In genomic region chr2:196983934-196984333, GRCh38 we compare ENCODE assay signal across 14 cellular contexts. TPM values are rescaled to one million over a fixed set of nuclear protein-coding genes. Genes with fewer than 3 reads are reported as not detected.
A peak's percentile ranks its signal among the peaks of the same experiment; 100 is the strongest.
DNase-seq lines count a peak whose midpoint lies in the region; ATAC-seq and TF ChIP-seq lines count a peak whose summit lies in the region.
"Had no signal": no experiment of that assay in that cellular context is flagged by ENCODE, and none has a peak within 500 bp of the region (broad histone marks: within the 10 kb centered on the region; RNA-seq: fewer than 3 reads in every experiment).

No MANE protein-coding gene starts in this region.

- H3K27me3 Mint-ChIP-seq in activated CD4-positive, alpha-beta T cell treated with anti-CD3 and anti-CD28 coated beads, Interleukin-2, amount 10 ng/mL, durations not matched to agents 24 days and 14 days = no peaks in the 10 kb centered on the region
- H3K27me3 Mint-ChIP-seq: activated CD4-positive, alpha-beta T cell treated with anti-CD3 and anti-CD28 coated beads, Interleukin-2, amount 10 ng/mL, durations not matched to agents 7 days and 5 days; effector memory CD8-positive, alpha-beta T cell; stimulated activated naive CD8-positive, alpha-beta T cell treated with anti-CD3 and anti-CD28 coated beads, Interleukin-15, Interleukin-2, amounts not matched to agents 100 ng/mL and 50 ng/mL, for 24 hours had no signal

- H3K4me3 Mint-ChIP-seq in activated CD4-positive, alpha-beta T cell treated with anti-CD3 and anti-CD28 coated beads, Interleukin-2, amount 10 ng/mL, durations not matched to agents 24 days and 14 days = no peak overlapping the region
- H3K4me3 Mint-ChIP-seq: activated CD4-positive, alpha-beta T cell treated with anti-CD3 and anti-CD28 coated beads, Interleukin-2, amount 10 ng/mL, durations not matched to agents 7 days and 5 days; effector memory CD8-positive, alpha-beta T cell; stimulated activated naive CD8-positive, alpha-beta T cell treated with anti-CD3 and anti-CD28 coated beads, Interleukin-15, Interleukin-2, amounts not matched to agents 100 ng/mL and 50 ng/mL, for 24 hours had no signal

- WGBS in lower leg skin, 2 donors = 78 to 80% methylated on average over 3 of the region's 3 CpGs

- no peak overlapping the region for H3K27ac Mint-ChIP-seq in activated CD4-positive, alpha-beta T cell treated with anti-CD3 and anti-CD28 coated beads, Interleukin-2, amount 10 ng/mL, durations not matched to agents 24 days and 14 days
- H3K27ac Mint-ChIP-seq: activated CD4-positive, alpha-beta T cell treated with anti-CD3 and anti-CD28 coated beads, Interleukin-2, amount 10 ng/mL, durations not matched to agents 7 days and 5 days; stimulated activated naive CD8-positive, alpha-beta T cell treated with anti-CD3 and anti-CD28 coated beads, Interleukin-15, Interleukin-2, amounts not matched to agents 100 ng/mL and 50 ng/mL, for 24 hours had no signal

- peaks cover 39% of the 10 kb centered on the region for H3K36me3 Mint-ChIP-seq in activated CD4-positive, alpha-beta T cell treated with anti-CD3 and anti-CD28 coated beads, Interleukin-2, amount 10 ng/mL, durations not matched to agents 24 days and 14 days (ENCODE audit: low read depth)

- peaks cover 22% of the 10 kb centered on the region for H3K4me1 Mint-ChIP-seq in activated CD4-positive, alpha-beta T cell treated with anti-CD3 and anti-CD28 coated beads, Interleukin-2, amount 10 ng/mL, durations not matched to agents 24 days and 14 days

- H3K9me3 Mint-ChIP-seq in activated CD4-positive, alpha-beta T cell treated with anti-CD3 and anti-CD28 coated beads, Interleukin-2, amount 10 ng/mL, durations not matched to agents 24 days and 14 days = peaks cover 13% of the 10 kb centered on the region
- H3K9me3 Mint-ChIP-seq: activated CD4-positive, alpha-beta T cell treated with anti-CD3 and anti-CD28 coated beads, Interleukin-2, amount 10 ng/mL, durations not matched to agents 7 days and 5 days; stimulated activated naive CD8-positive, alpha-beta T cell treated with anti-CD3 and anti-CD28 coated beads, Interleukin-15, Interleukin-2, amounts not matched to agents 100 ng/mL and 50 ng/mL, for 24 hours had no signal

- peak; percentile 51 for DNase-seq in activated CD4-positive, alpha-beta T cell treated with anti-CD3 and anti-CD28 coated beads, Interleukin-2, amount 10 ng/mL, durations not matched to agents 24 days and 14 days
- no peak for DNase-seq in activated CD4-positive, alpha-beta T cell treated with anti-CD3 and anti-CD28 coated beads, Interleukin-2, amount 50 U/mL, for 1 hour
- DNase-seq in NOMO-1 treated with DMSO at 0.1 percent for 48 hours (lab: John Stamatoyannopoulos, UW; ENCODE audit: unreplicated experiment) = peak; percentile 93
- DNase-seq in epithelial cell of esophagus (ENCODE audit: low read depth) = peak; percentile 77
- peak; percentile 81 for DNase-seq in skeletal muscle cell (ENCODE audit: low read depth)
- DNase-seq in omental fat pad (ENCODE audit: low spot score) = no peak
- no peak for DNase-seq in lower leg skin (ENCODE audit: low spot score in 2 of 2)
- DNase-seq: activated CD4-positive, alpha-beta T cell treated with anti-CD3 and anti-CD28 coated beads, Interleukin-2, amount 10 ng/mL, durations not matched to agents 7 days and 5 days; effector memory CD8-positive, alpha-beta T cell; NCI-H1092 treated with DMSO at 0.1 percent for 48 hours; T-helper 2 cell had no signal

- TF ChIP-seq CTCF in epithelial cell of esophagus (IDR thresholded peaks at IDR 0.05; ENCODE audit: insufficient read depth, low read depth, low read length, missing control alignments) = no peak
- no peak for TF ChIP-seq CTCF in omental fat pad (IDR thresholded peaks at IDR 0.05)
- no peak for TF ChIP-seq CTCF in lower leg skin (IDR thresholded peaks at IDR 0.05)

- no peak for ATAC-seq in HG03520 (IDR thresholded peaks at IDR 0.05; ENCODE audit: unreplicated experiment)
- ATAC-seq in omental fat pad (ENCODE audit: low FRiP score) = no peak
- ATAC-seq: effector memory CD8-positive, alpha-beta T cell had no signal

- H3K4me3 ChIP-seq in epithelial cell of esophagus (ENCODE audit: low read length) (no peak overlapping the region), skeletal muscle cell (ENCODE audit: low read depth, low read length) (no peak overlapping the region), lower leg skin (ENCODE audit: low read depth, poor library complexity, severe bottlenecking) (no peak overlapping the region)
- H3K4me3 ChIP-seq: right atrium auricular region had no signal

- TF ChIP-seq POLR2A in lower leg skin (IDR thresholded peaks at IDR 0.05) = no peak

- intact Hi-C loops in activated CD4-positive, alpha-beta T cell treated with anti-CD3 and anti-CD28 coated beads, Interleukin-2, amount 10 ng/mL, durations not matched to agents 24 days and 14 days (cut with micrococcal nuclease) = no loop called here
- intact Hi-C loops in lower leg skin (cut with DNase I; ENCODE audit: low total_unique reads) = no loop called here

RNA-seq across cellular contexts. Expression of gene PGAP1, which starts 57.4 kb away (rescaled TPM):
- 22.6 and 27.1 TPM in 2 replicates for total RNA-seq in activated CD4-positive, alpha-beta T cell treated with anti-CD3 and anti-CD28 coated beads, Interleukin-2, amount 10 ng/mL, durations not matched to agents 24 days and 14 days
- total RNA-seq in omental fat pad (10 to 100 TPM in 2 of 4 donors, 1 to 10 TPM in 2; 7.9 to 87.5 (median 10.8) TPM), lower leg skin (10 to 100 TPM; 20.0 to 25.4 (median 23.6) TPM)

Comparison
In these comparisons a context has a peak if more than half of its experiments do, and no peak if none do; other contexts are left out.
1. DNase-seq: peak in activated CD4-positive, alpha-beta T cell treated with anti-CD3 and anti-CD28 coated beads, Interleukin-2, amount 10 ng/mL, durations not matched to agents 24 days and 14 days (single experiment), NOMO-1 treated with DMSO at 0.1 percent for 48 hours (single experiment), epithelial cell of esophagus (single experiment) and skeletal muscle cell (single experiment); none in activated CD4-positive, alpha-beta T cell treated with anti-CD3 and anti-CD28 coated beads, Interleukin-2, amount 50 U/mL, for 1 hour (single experiment), omental fat pad (single experiment) and lower leg skin (0 of 2).